ENCODE assay signal across 7 cellular contexts in genomic region chr20:19615629-19616028, GRCh38.
"Had no signal": no experiment of that assay in that cellular context is flagged by ENCODE, and none has a peak within 500 bp of the region (broad histone marks: within the 10 kb centered on the region; RNA-seq: fewer than 3 reads in every experiment).

No MANE protein-coding gene starts in this region.

- H3K36me3 Mint-ChIP-seq: IgD-negative memory B cell had no signal

- H3K9me3 Mint-ChIP-seq: IgD-negative memory B cell had no signal

- H3K4me1 Mint-ChIP-seq: IgD-negative memory B cell had no signal

- FAIRE-seq: HTR-8/SVneo, K562 had no signal

- H3K27ac ChIP-seq: HL-60 had no signal

- DNase-seq: IMR-90, KBM-7, KG1 had no signal

- H3K4me3 ChIP-seq: K562 had no signal

- ATAC-seq: K562 had no signal

- H3K4me3 Mint-ChIP-seq: IgD-negative memory B cell had no signal

- H3K27ac Mint-ChIP-seq: IgD-negative memory B cell had no signal
